ENCODE assay signal across 8 cellular contexts in genomic region chr3:48446043-48446424, GRCh38. TPM values are rescaled to one million over a fixed set of nuclear protein-coding genes. Genes with fewer than 3 reads are reported as not detected.
A peak's percentile ranks its signal among the peaks of the same experiment; 100 is the strongest.
DNase-seq lines count a peak whose midpoint lies in the region; ATAC-seq and TF ChIP-seq lines count a peak whose summit lies in the region.

No MANE protein-coding gene starts in this region.

- no peaks in the 10 kb centered on the region for H3K9me2 ChIP-seq in OCI-LY1 (ENCODE audit: low read depth, low read length)

- no peak overlapping the region for H2BK12ac ChIP-seq in neuronal stem cell (ENCODE audit: low read length)

- no peak overlapping the region for H2AK5ac ChIP-seq in neuronal stem cell (ENCODE audit: low read depth, low read length)

- H3K27me3 Mint-ChIP-seq in CD4-positive, alpha-beta T cell, result no peaks in the 10 kb centered on the region
- no peaks in the 10 kb centered on the region for H3K27me3 Mint-ChIP-seq in endodermal cell (ENCODE audit: insufficient read depth)

- ATAC-seq in CD4-positive, alpha-beta T cell (ENCODE audit: poor library complexity), result no peak
- ATAC-seq in HG03097 (IDR thresholded peaks at IDR 0.05; ENCODE audit: low FRiP score, unreplicated experiment), result no peak

- intact Hi-C loops in CD4-positive, alpha-beta T cell (cut with DNase I, micrococcal nuclease), result loop anchor here in 1 of 2 experiments (2.0 kb wide), 4 partner anchors 19 to 111 kb away; partner anchors contain the start of gene PFKFB4

- H3K27ac ChIP-seq in CD4-positive, alpha-beta T cell (ENCODE audit: low read depth, low read length), result peak overlapping the region; percentile 57
- H3K27ac ChIP-seq in OCI-LY1 (ENCODE audit: low read depth, low read length, poor library complexity, severe bottlenecking) (no peak overlapping the region), endodermal cell (ENCODE audit: low read depth, low read length) (no peak overlapping the region), neuronal stem cell (replicated peaks; ENCODE audit: low read length) (no peak overlapping the region)

- no peak overlapping the region for H3K14ac ChIP-seq in neuronal stem cell (ENCODE audit: low read length)

- H2BK5ac ChIP-seq in neuronal stem cell (ENCODE audit: low read length), result no peak overlapping the region

- H3K4me3 ChIP-seq in OCI-LY1 (ENCODE audit: low read depth, low read length, poor library complexity, severe bottlenecking), result peak overlapping the region; percentile 81
- peak overlapping the region; percentile 98 for H3K4me3 ChIP-seq in endodermal cell (ENCODE audit: low read length)
- H3K4me3 ChIP-seq in neuronal stem cell (ENCODE audit: low read length in 2 of 2), result peak overlapping the region; percentile 72 to 86

- H4K20me1 ChIP-seq in OCI-LY1 (ENCODE audit: insufficient read depth, low read length), result no peaks in the 10 kb centered on the region

- peaks cover 9% of the 10 kb centered on the region for H3K79me1 ChIP-seq in neuronal stem cell (ENCODE audit: low read depth, low read length)

- H3K36me3 Mint-ChIP-seq in CD4-positive, alpha-beta T cell (ENCODE audit: low read depth), result peaks cover 64% of the 10 kb centered on the region
- peaks cover 26% of the 10 kb centered on the region for H3K36me3 Mint-ChIP-seq in endodermal cell (ENCODE audit: low read depth)

- peak overlapping the region; percentile 86 for H3K4me3 Mint-ChIP-seq in CD4-positive, alpha-beta T cell
- peak overlapping the region; percentile 77 for H3K4me3 Mint-ChIP-seq in endodermal cell

- H3K27me3 ChIP-seq in CD4-positive, alpha-beta T cell (ENCODE audit: control insufficient read depth, insufficient read depth, low read length), result no peaks in the 10 kb centered on the region
- H3K27me3 ChIP-seq in OCI-LY1 (ENCODE audit: insufficient read depth, low read length), result no peaks in the 10 kb centered on the region
- no peaks in the 10 kb centered on the region for H3K27me3 ChIP-seq in endodermal cell (ENCODE audit: control insufficient read depth, insufficient read depth, low read length, poor library complexity, severe bottlenecking)
- H3K27me3 ChIP-seq in neuronal stem cell (ENCODE audit: control insufficient read depth in 3 of 3, insufficient read depth in 3 of 3, low read depth in 1 of 3, low read length in 3 of 3), result no peaks in the 10 kb centered on the region

- TF ChIP-seq CTCF in CD4-positive, alpha-beta T cell (IDR thresholded peaks at IDR 0.05), result no peak
- TF ChIP-seq CTCF in OCI-LY1 (IDR thresholded peaks at IDR 0.05; ENCODE audit: low read length), result no peak
- no peak for TF ChIP-seq CTCF in endodermal cell (conservative IDR thresholded peaks at IDR 0.05)

- H4K91ac ChIP-seq in neuronal stem cell (ENCODE audit: low read depth, low read length, poor library complexity), result no peak overlapping the region

- 0 out of 2 replicates have a peak, but pooled peaks cover 2% of the 10 kb centered on the region for H3F3A ChIP-seq in OCI-LY1 (ENCODE audit: insufficient read depth, low read length)

- no peak overlapping the region for H3K23ac ChIP-seq in neuronal stem cell (ENCODE audit: low read depth, low read length, poor library complexity)

- no peak overlapping the region for H4K8ac ChIP-seq in neuronal stem cell (ENCODE audit: low read depth, low read length)

- no peak overlapping the region for H2BK120ac ChIP-seq in neuronal stem cell (ENCODE audit: low read depth, low read length)

- CTCF ChIA-PET in CD4-positive, alpha-beta T cell (lab: Charles Lee), result interaction anchor here (0.9 to 6.8 kb wide), 5 partner anchors 10 to 88 kb away, joined by 3 to 56 read pairs (median 7); no protein-coding TSS in a partner anchor

- H3K4me1 ChIP-seq in OCI-LY1 (ENCODE audit: insufficient read depth, low read length, severe bottlenecking) (peaks cover 40% of the 10 kb centered on the region), endodermal cell (ENCODE audit: control insufficient read depth, insufficient read depth, low read length) (no peaks in the 10 kb centered on the region), neuronal stem cell (ENCODE audit: control insufficient read depth in 2 of 2, insufficient read depth in 1 of 2, low read depth in 1 of 2, low read length in 2 of 2) (peaks cover 8 to 13% of the 10 kb centered on the region in 2 donors)

- peaks cover 20% of the 10 kb centered on the region for H3K79me2 ChIP-seq in OCI-LY1 (ENCODE audit: insufficient read depth, low read length)

- 0 to 17% methylated on average over 1 to 6 of the region's 6 CpGs for WGBS in endodermal cell (ENCODE audit: insufficient coverage in 1 of 2, insufficient read length in 1 of 2), 2 experiments
- no CpG with 5 or more reads among the region's 6 CpGs for WGBS in neuronal stem cell (ENCODE audit: extremely low coverage in 2 of 2, insufficient read length in 2 of 2, insufficient replicate concordance in 1 of 2), 2 donors

- no peak for DNase-seq in CD4-positive, alpha-beta T cell
- DNase-seq in endodermal cell, result no peak
- no peak for DNase-seq in neuronal stem cell (ENCODE audit: low spot score)
- DNase-seq in stimulated activated CD4-positive, alpha-beta T cell treated with anti-CD3 and anti-CD28 coated beads, Interleukin-4, amount 100 ng/mL, for 24 hours, result no peak
- no peak for DNase-seq in D341Med (ENCODE audit: low spot score)
- DNase-seq in NCI-H510A treated with DMSO at 0.1 percent for 48 hours (lab: John Stamatoyannopoulos, UW), result no peak

- H3K4me2 ChIP-seq in OCI-LY1 (ENCODE audit: low read length) (peak overlapping the region; percentile 97), neuronal stem cell (ENCODE audit: insufficient read depth, low read length, poor library complexity, severe bottlenecking) (peak overlapping the region; percentile 86)

- POLR2A ChIA-PET in CD4-positive, alpha-beta T cell (lab: Charles Lee), result interaction anchor here (0.7 to 3.5 kb wide), 16 partner anchors 9 to 111 kb away, joined by 3 to 23 read pairs (median 4); partner anchors contain the start of gene PFKFB4

- peak overlapping the region; percentile 81 for H3K9ac ChIP-seq in OCI-LY1 (ENCODE audit: low read length)
- peak overlapping the region; percentile 67 for H3K9ac ChIP-seq in endodermal cell (ENCODE audit: extremely low read depth, low read length, poor library complexity, severe bottlenecking)
- peak overlapping the region; percentile 98 for H3K9ac ChIP-seq in neuronal stem cell (ENCODE audit: low read depth, low read length, poor library complexity)

- H2BK15ac ChIP-seq in neuronal stem cell (ENCODE audit: low read length), result no peak overlapping the region

- no peak overlapping the region for H3K18ac ChIP-seq in neuronal stem cell (ENCODE audit: low read length)

- H3K4me1 Mint-ChIP-seq in CD4-positive, alpha-beta T cell (ENCODE audit: low read depth), result peaks cover 59% of the 10 kb centered on the region
- H3K4me1 Mint-ChIP-seq in endodermal cell, result peaks cover 22% of the 10 kb centered on the region

- H2AFZ ChIP-seq in OCI-LY1 (ENCODE audit: low read length) (no peak overlapping the region; the same call in 1 of the 2 replicates), neuronal stem cell (ENCODE audit: low read length) (peak overlapping the region; percentile 85)

- H3K4ac ChIP-seq in neuronal stem cell (ENCODE audit: low read length), result no peak overlapping the region

- H3K9me3 Mint-ChIP-seq in CD4-positive, alpha-beta T cell, result no peaks in the 10 kb centered on the region
- no peaks in the 10 kb centered on the region for H3K9me3 Mint-ChIP-seq in endodermal cell

- H3K9me3 ChIP-seq in CD4-positive, alpha-beta T cell (ENCODE audit: control insufficient read depth, low read length), result no peaks in the 10 kb centered on the region
- H3K9me3 ChIP-seq in OCI-LY1 (ENCODE audit: low read length), result no peaks in the 10 kb centered on the region
- no peaks in the 10 kb centered on the region for H3K9me3 ChIP-seq in endodermal cell (ENCODE audit: control insufficient read depth, low read length)
- H3K9me3 ChIP-seq in neuronal stem cell (replicated peaks in 1 of 2; ENCODE audit: control insufficient read depth in 2 of 2, insufficient read depth in 1 of 2, low read depth in 1 of 2, low read length in 2 of 2), result no peaks in the 10 kb centered on the region

- H3K36me3 ChIP-seq in OCI-LY1 (ENCODE audit: insufficient read depth, low read length) (peaks cover 39% of the 10 kb centered on the region), endodermal cell (ENCODE audit: control insufficient read depth, insufficient read depth, low read length) (peaks cover 38% of the 10 kb centered on the region), neuronal stem cell (replicated peaks in 1 of 2; ENCODE audit: control insufficient read depth in 2 of 2, insufficient read depth in 2 of 2, low read length in 2 of 2) (peaks cover 8 to 51% of the 10 kb centered on the region in 2 donors)

- peak overlapping the region; percentile 86 for H3K27ac Mint-ChIP-seq in CD4-positive, alpha-beta T cell
- peak overlapping the region; percentile 88 for H3K27ac Mint-ChIP-seq in endodermal cell

RNA-seq across cellular contexts. Expression of gene ATRIP, which starts 0.5 kb away (rescaled TPM):
- total RNA-seq in CD4-positive, alpha-beta T cell, result 10 to 100 TPM in 1 of 2 experiments, 1 to 10 TPM in 1; 8.8 to 10.3 TPM
- total RNA-seq in endodermal cell, result 10 to 100 TPM; 11.7 to 16.1 TPM
- polyA plus RNA-seq in endodermal cell (2013, experiment 1 of 2), result 11.6 TPM
- polyA plus RNA-seq in endodermal cell (2013, experiment 2 of 2), result 15.2 TPM
- 12.1 TPM for polyA plus RNA-seq in neuronal stem cell (2013, experiment 1 of 2)
- polyA plus RNA-seq in neuronal stem cell (2013, experiment 2 of 2), result 12.0 TPM

RNA-seq across cellular contexts. Expression of gene TMA7, which starts 6.0 kb away (rescaled TPM):
- 100 to 1,000 TPM; 289 to 297 TPM for total RNA-seq in CD4-positive, alpha-beta T cell
- total RNA-seq in endodermal cell, result 100 to 1,000 TPM; 290 to 326 TPM
- polyA plus RNA-seq in endodermal cell (2013, experiment 1 of 2), result 420 TPM
- 414 TPM for polyA plus RNA-seq in endodermal cell (2013, experiment 2 of 2)
- polyA plus RNA-seq in neuronal stem cell (2013, experiment 1 of 2), result 841 TPM
- polyA plus RNA-seq in neuronal stem cell (2013, experiment 2 of 2), result 834 TPM

RNA-seq across cellular contexts. Expression of gene CCDC51, which starts 6.1 kb away (rescaled TPM):
- 1 to 10 TPM; 5.5 to 5.8 TPM for total RNA-seq in CD4-positive, alpha-beta T cell
- 10 to 100 TPM; 14.5 to 14.6 TPM for total RNA-seq in endodermal cell
- polyA plus RNA-seq in endodermal cell (2013, experiment 1 of 2), result 15.2 TPM
- polyA plus RNA-seq in endodermal cell (2013, experiment 2 of 2), result 14.4 TPM
- polyA plus RNA-seq in neuronal stem cell (2013, experiment 1 of 2), result 11.8 TPM
- polyA plus RNA-seq in neuronal stem cell (2013, experiment 2 of 2), result 12.2 TPM

RNA-seq across cellular contexts. Expression of gene PLXNB1, which starts 16.1 kb away (rescaled TPM):
- total RNA-seq in CD4-positive, alpha-beta T cell, result 1 to 10 TPM; 1.1 to 2.0 TPM
- total RNA-seq in endodermal cell, result 100 to 1,000 TPM; 175 to 216 TPM
- 165 TPM for polyA plus RNA-seq in endodermal cell (2013, experiment 1 of 2)
- polyA plus RNA-seq in endodermal cell (2013, experiment 2 of 2), result 157 TPM
- 99.5 TPM for polyA plus RNA-seq in neuronal stem cell (2013, experiment 1 of 2)
- 94.2 TPM for polyA plus RNA-seq in neuronal stem cell (2013, experiment 2 of 2)

RNA-seq across cellular contexts. Expression of gene SHISA5, which starts 57.9 kb away (rescaled TPM):
- 100 to 1,000 TPM; 102 to 109 TPM for total RNA-seq in CD4-positive, alpha-beta T cell
- 100 to 1,000 TPM; 192 to 193 TPM for total RNA-seq in endodermal cell
- polyA plus RNA-seq in endodermal cell (2013, experiment 1 of 2), result 132 TPM
- polyA plus RNA-seq in endodermal cell (2013, experiment 2 of 2), result 117 TPM
- polyA plus RNA-seq in neuronal stem cell (2013, experiment 1 of 2), result 179 TPM
- polyA plus RNA-seq in neuronal stem cell (2013, experiment 2 of 2), result 192 TPM
